ENCODE assay signal across 9 cellular contexts in the genomic region with DNA sequence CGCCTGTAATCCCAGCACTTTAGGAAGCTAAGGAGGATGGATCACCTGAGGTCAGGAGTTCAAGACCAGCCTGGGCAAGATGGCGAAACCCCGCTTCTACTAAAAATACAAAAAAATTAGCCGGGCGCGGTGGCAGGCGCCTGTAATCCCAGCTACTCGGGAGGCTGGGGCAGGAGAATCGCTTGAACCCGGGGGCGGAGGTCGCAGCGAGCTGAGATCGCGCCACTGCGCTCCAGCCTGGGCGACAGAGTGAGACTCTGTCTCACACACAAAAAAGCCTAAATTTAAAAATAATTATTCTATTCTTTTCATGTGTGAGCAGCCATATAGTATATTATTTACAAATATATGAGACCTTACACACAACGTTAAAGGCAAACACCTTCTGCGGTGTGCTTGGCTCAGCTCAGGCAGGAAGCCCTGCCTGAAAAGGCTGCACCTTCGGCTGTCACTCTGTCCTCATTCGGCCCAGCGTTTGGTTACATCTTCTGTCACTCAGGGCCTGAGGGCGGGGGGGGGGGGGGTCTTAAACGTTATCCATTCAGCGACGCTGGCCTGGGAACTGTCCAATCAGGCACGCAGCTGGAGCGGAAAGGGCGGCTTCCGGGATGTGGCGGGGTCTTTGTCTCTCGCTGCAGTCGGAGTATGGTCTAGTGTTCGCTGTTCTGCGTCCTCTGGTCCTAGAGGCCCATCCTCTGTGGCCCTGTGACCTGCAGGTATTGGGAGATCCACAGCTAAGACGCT. TPM values are rescaled to one million over a fixed set of nuclear protein-coding genes. Genes with fewer than 3 reads are reported as not detected.
DNase-seq lines count a peak whose midpoint lies in the region; ATAC-seq and TF ChIP-seq lines count a peak whose summit lies in the region.
"Not testable (repeated sequence)": the region's sequence is repeated elsewhere in the genome, so short reads cannot be mapped to it uniquely, and the experiment has no call there.
"Had no signal": no experiment of that assay in that cellular context is flagged by ENCODE, and none has a peak within 500 bp of the region (broad histone marks: within the 10 kb centered on the region; RNA-seq: fewer than 3 reads in every experiment).

A gene (plus strand): TSS at position 619 of the 744 bp plus-strand sequence. CDS start 19,076 bp downstream, outside the sequence.

- peak; percentile 77 for DNase-seq in GM19238 (ENCODE audit: insufficient read length, low spot score)
- peak; percentile 5 to 7 for DNase-seq in NCI-H1930 (lab: John Stamatoyannopoulos, UW)
- DNase-seq in activated CD4-positive, alpha-beta T cell treated with anti-CD3 and anti-CD28 coated beads for 4 hours: peak; percentile 75 to 76
- peak; percentile 62 to 84 (median 73) for DNase-seq in adrenal gland
- DNase-seq in foreskin fibroblast: peak; percentile 75 to 91
- peak; percentile 79 for DNase-seq in naive B cell
- peak; percentile 49 to 67 (median 60) for DNase-seq in stimulated activated CD4-positive, alpha-beta T cell treated with anti-CD3 and anti-CD28 coated beads, TNF-alpha, amount 100 ng/mL, for 1 hour (ENCODE audit: low read depth in 3 of 3, low spot score in 1 of 3)

- H3K79me2 ChIP-seq in ACC112 (ENCODE audit: control insufficient read depth, insufficient read depth, low read length, unreplicated experiment): not testable (repeated sequence)

- WGBS in adrenal gland, 4 donors: 8 to 45% (median 24%) methylated on average over 23 to 36 of the region's 36 CpGs

- not testable (repeated sequence) for TF ChIP-seq POLR2A in adrenal gland (IDR thresholded peaks at IDR 0.05)

- not testable (repeated sequence) for TF ChIP-seq CTCF in adrenal gland (IDR thresholded peaks at IDR 0.05); foreskin fibroblast (IDR thresholded peaks at IDR 0.05; ENCODE audit: low read depth, low read length)

- peak within 1 kb of the TSS; percentile 68 to 96 (median 77) for H3K27ac Mint-ChIP-seq in naive B cell

- intact Hi-C loops in adrenal gland (cut with DNase I): not testable (repeated sequence)

- peak; percentile 97 for ATAC-seq in naive B cell (ENCODE audit: low read depth in 2 of 2)

- H3K27me3 Mint-ChIP-seq in naive B cell: not testable (repeated sequence)

- H3K4me3 ChIP-seq in ACC112 (ENCODE audit: low read depth, low read length) (peak within 1 kb of the TSS; percentile 78), adrenal gland (peak within 1 kb of the TSS in 2 of 4 donors; percentile 28 to 58), foreskin fibroblast (ENCODE audit: low read depth in 1 of 2, low read length in 2 of 2) (peak within 1 kb of the TSS; percentile 46 to 69)

- not testable (repeated sequence) for H3K27ac ChIP-seq in ACC112 (ENCODE audit: low read depth, low read length); adrenal gland

- H3K36me3 Mint-ChIP-seq in naive B cell: not testable (repeated sequence)

- not testable (repeated sequence) for H3K9me3 Mint-ChIP-seq in naive B cell

- peak within 1 kb of the TSS; percentile 95 to 99 (median 98) for H3K4me3 Mint-ChIP-seq in naive B cell

- not testable (repeated sequence) for H3K36me3 ChIP-seq in ACC112 (ENCODE audit: insufficient read depth, low read length); adrenal gland (replicated peaks in 1 of 2)

- H3K9me3 ChIP-seq in adrenal gland (replicated peaks in 1 of 3): not testable (repeated sequence)

- H3K27me3 ChIP-seq in ACC112 (ENCODE audit: insufficient read depth, low read length); adrenal gland: not testable (repeated sequence)

- H3K4me1 Mint-ChIP-seq in naive B cell: peaks cover 3 to 20% (median 10%) of the 10 kb centered on the region in 3 donors

- H2AFZ ChIP-seq in ACC112 (ENCODE audit: low read length, unreplicated experiment): not testable (repeated sequence)

- not testable (repeated sequence) for H3K4me1 ChIP-seq in ACC112 (ENCODE audit: control insufficient read depth, insufficient read depth, low read length, unreplicated experiment); adrenal gland (replicated peaks in 1 of 2)

RNA-seq across cellular contexts. Expression of the gene that starts here (rescaled TPM):
- total RNA-seq in adrenal gland: under 1 TPM in 5 of 8 donors, not detected in 3; under 0.01 to 0.19 (median 0.14) TPM
- polyA plus RNA-seq in adrenal gland (under 1 TPM in 2 of 3 donors, not detected in 1; 0.07 TPM), naive B cell (ENCODE audit: low read depth in 6 of 6) (under 1 TPM in 5 of 6 donors, not detected in 1; 0.44 to 0.98 (median 0.70) TPM)
- total RNA-seq: progenitor cell of endocrine pancreas had no signal

Comparison
In these comparisons a context has a peak if more than half of its experiments do, and no peak if none do; other contexts are left out.
1. Peak in DNase-seq in adrenal gland; RNA of the gene not detected or under 1 TPM.
2. Peak in DNase-seq and ATAC-seq in naive B cell; RNA of the gene not detected or under 1 TPM.
3. DNase-seq: peak in every context shown above with its lines; median percentile 83 in foreskin fibroblast; 79 in naive B cell; 77 in GM19238; 76 in activated CD4-positive, alpha-beta T cell treated with anti-CD3 and anti-CD28 coated beads for 4 hours; 73 in adrenal gland; 60 in stimulated activated CD4-positive, alpha-beta T cell treated with anti-CD3 and anti-CD28 coated beads, TNF-alpha, amount 100 ng/mL, for 1 hour; 6 in NCI-H1930.